Comparison of ENCODE assay signal across 26 cellular contexts in genomic region chr5:101103874-101104273, GRCh38.
"Had no signal": no experiment of that assay in that cellular context is flagged by ENCODE, and none has a peak within 500 bp of the region (broad histone marks: within the 10 kb centered on the region; RNA-seq: fewer than 3 reads in every experiment).

No MANE protein-coding gene starts in this region.

- H3K4me1 ChIP-seq: pancreas, right lobe of liver, suprapubic skin, vagina had no signal

- H3K9me3 ChIP-seq: neutrophil, pancreas, right lobe of liver, suprapubic skin, vagina had no signal

- H3K27ac ChIP-seq: foreskin keratinocyte, neutrophil, pancreas, right lobe of liver, suprapubic skin, vagina had no signal

- FAIRE-seq: keratinocyte, pancreas, small intestine had no signal

- H3K36me3 ChIP-seq: neutrophil, pancreas, right lobe of liver, suprapubic skin, vagina had no signal

- H3K27ac Mint-ChIP-seq: activated CD4-positive, alpha-beta memory T cell treated with anti-CD3 and anti-CD28 coated beads for 36 hours; activated CD4-positive, alpha-beta T cell treated with anti-CD3 and anti-CD28 coated beads for 36 hours; activated naive CD8-positive, alpha-beta T cell treated with anti-CD3 and anti-CD28 coated beads, Interleukin-2, amount 50 U/mL, for 24 hours; activated T-helper 17 cell treated with anti-CD3 and anti-CD28 coated beads, Interleukin-2, amount 50 U/mL, for 72 hours; brain; effector memory CD8-positive, alpha-beta T cell; natural killer cell; WTC11 had no signal

- H3K27me3 ChIP-seq: foreskin keratinocyte, neutrophil, pancreas, right lobe of liver, suprapubic skin, vagina had no signal

- H3K4me3 Mint-ChIP-seq: activated CD4-positive, alpha-beta memory T cell treated with anti-CD3 and anti-CD28 coated beads for 36 hours; activated CD4-positive, alpha-beta T cell treated with anti-CD3 and anti-CD28 coated beads for 36 hours; activated naive CD8-positive, alpha-beta T cell treated with anti-CD3 and anti-CD28 coated beads, Interleukin-2, amount 50 U/mL, for 24 hours; activated T-helper 17 cell treated with anti-CD3 and anti-CD28 coated beads, Interleukin-2, amount 50 U/mL, for 72 hours; brain; effector memory CD8-positive, alpha-beta T cell; natural killer cell; stimulated activated naive CD8-positive, alpha-beta T cell treated with anti-CD3 and anti-CD28 coated beads, Interleukin-15, amount 100 ng/mL, for 72 hours; WTC11 had no signal

- H3K4me3 ChIP-seq: lung, pancreas, right lobe of liver, suprapubic skin, vagina had no signal

- H3K4me1 Mint-ChIP-seq: activated CD4-positive, alpha-beta T cell treated with anti-CD3 and anti-CD28 coated beads for 36 hours; activated naive CD8-positive, alpha-beta T cell treated with anti-CD3 and anti-CD28 coated beads, Interleukin-2, amount 50 U/mL, for 24 hours; activated T-helper 17 cell treated with anti-CD3 and anti-CD28 coated beads, Interleukin-2, amount 50 U/mL, for 72 hours; natural killer cell; stimulated activated naive CD8-positive, alpha-beta T cell treated with anti-CD3 and anti-CD28 coated beads, Interleukin-15, amount 100 ng/mL, for 72 hours had no signal

- H3K36me3 Mint-ChIP-seq: activated CD4-positive, alpha-beta memory T cell treated with anti-CD3 and anti-CD28 coated beads for 36 hours; brain; natural killer cell; WTC11 had no signal

- H3K27me3 Mint-ChIP-seq: activated CD4-positive, alpha-beta T cell treated with anti-CD3 and anti-CD28 coated beads for 36 hours; activated T-helper 17 cell treated with anti-CD3 and anti-CD28 coated beads, Interleukin-2, amount 50 U/mL, for 72 hours; brain; effector memory CD8-positive, alpha-beta T cell; stimulated activated naive CD8-positive, alpha-beta T cell treated with anti-CD3 and anti-CD28 coated beads, Interleukin-15, amount 100 ng/mL, for 72 hours had no signal

- DNase-seq: activated CD4-positive, alpha-beta memory T cell treated with anti-CD3 and anti-CD28 coated beads for 36 hours; activated CD4-positive, alpha-beta T cell treated with anti-CD3 and anti-CD28 coated beads for 36 hours; activated naive CD4-positive, alpha-beta T cell treated with Interleukin-2 at 50 U/mL for 16 hours; activated naive CD8-positive, alpha-beta T cell treated with anti-CD3 and anti-CD28 coated beads, Interleukin-2, amount 50 U/mL, for 24 hours; activated T-cell treated with anti-CD3 and anti-CD28 coated beads for 4 hours; anterior cingulate cortex; caudate nucleus; effector memory CD8-positive, alpha-beta T cell; foreskin keratinocyte; hypothalamus; natural killer cell; pancreas; right lobe of liver; small intestine; stimulated activated CD4-positive, alpha-beta T cell treated with anti-CD3 and anti-CD28 coated beads, Interleukin-15, amount 100 ng/mL, for 24 hours; stimulated activated CD4-positive, alpha-beta T cell treated with anti-CD3 and anti-CD28 coated beads, Interleukin-2, amount 100 ng/mL, for 48 hours; stimulated activated naive CD8-positive, alpha-beta T cell treated with anti-CD3 and anti-CD28 coated beads, Interleukin-15, amount 100 ng/mL, for 72 hours; trophoblast cell had no signal

- ATAC-seq: activated CD4-positive, alpha-beta T cell treated with anti-CD3 and anti-CD28 coated beads for 36 hours; activated naive CD8-positive, alpha-beta T cell treated with anti-CD3 and anti-CD28 coated beads, Interleukin-2, amount 50 U/mL, for 24 hours; activated T-helper 17 cell treated with anti-CD3 and anti-CD28 coated beads, Interleukin-2, amount 50 U/mL, for 72 hours; effector memory CD8-positive, alpha-beta T cell; foreskin keratinocyte; natural killer cell; pancreas; stimulated activated naive CD8-positive, alpha-beta T cell treated with anti-CD3 and anti-CD28 coated beads, Interleukin-15, amount 100 ng/mL, for 72 hours; WTC11 had no signal

- H3K9me3 Mint-ChIP-seq: activated CD4-positive, alpha-beta memory T cell treated with anti-CD3 and anti-CD28 coated beads for 36 hours; activated naive CD8-positive, alpha-beta T cell treated with anti-CD3 and anti-CD28 coated beads, Interleukin-2, amount 50 U/mL, for 24 hours; activated T-helper 17 cell treated with anti-CD3 and anti-CD28 coated beads, Interleukin-2, amount 50 U/mL, for 72 hours; effector memory CD8-positive, alpha-beta T cell; natural killer cell; stimulated activated naive CD8-positive, alpha-beta T cell treated with anti-CD3 and anti-CD28 coated beads, Interleukin-15, amount 100 ng/mL, for 72 hours; WTC11 had no signal
